Comparison of ENCODE assay signal across 10 cellular contexts in the genomic region with DNA sequence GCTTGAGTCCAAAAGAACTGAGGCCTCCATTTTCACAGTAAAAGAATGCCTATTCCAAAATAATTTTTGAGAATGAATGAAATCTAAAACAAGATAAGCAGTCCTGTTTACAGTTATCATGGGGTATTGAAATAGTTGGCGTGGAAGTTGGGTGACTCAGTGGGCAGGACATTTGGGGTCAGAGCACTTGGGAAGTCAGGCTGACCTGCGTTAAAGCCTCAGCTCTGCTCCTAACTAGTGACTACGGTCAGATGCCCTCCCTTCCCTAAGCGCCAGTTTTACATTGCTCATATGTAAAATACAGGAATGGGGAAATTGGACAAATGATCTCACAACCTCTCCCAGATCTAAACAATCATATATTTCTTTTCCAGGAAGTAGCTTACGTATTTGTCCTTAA. TPM values are rescaled to one million over a fixed set of nuclear protein-coding genes. Genes with fewer than 3 reads are reported as not detected.
DNase-seq lines count a peak whose midpoint lies in the region; ATAC-seq and TF ChIP-seq lines count a peak whose summit lies in the region.
"Had no signal": no experiment of that assay in that cellular context is flagged by ENCODE, and none has a peak within 500 bp of the region (broad histone marks: within the 10 kb centered on the region; RNA-seq: fewer than 3 reads in every experiment).

No MANE protein-coding gene starts in this region.

- H3K36me3 Mint-ChIP-seq in WTC11: no peaks in the 10 kb centered on the region

- H3K4me1 Mint-ChIP-seq in WTC11: peaks cover 68% of the 10 kb centered on the region

- no peak overlapping the region for H3K4me3 Mint-ChIP-seq in WTC11

- peak overlapping the region; percentile 62; the same call in 1 of the 2 replicates for H3K27ac Mint-ChIP-seq in WTC11

- no peak for TF ChIP-seq CTCF in HEK293 (tag by site-specific recombination; IDR thresholded peaks at IDR 0.05)
- no peak for TF ChIP-seq CTCF in WTC11 (IDR thresholded peaks at IDR 0.05)

- H3K4me3 ChIP-seq in HEK293 (ENCODE audit: low read depth, low read length) (no peak overlapping the region), skeletal muscle satellite cell (ENCODE audit: low read length) (no peak overlapping the region)

- H3K4me2 ChIP-seq in skeletal muscle satellite cell (ENCODE audit: low read length): peak overlapping the region; percentile 37

- DNase-seq in WTC11 (ENCODE audit: low spot score) (no peak), left cardiac atrium (peak; percentile 39), NCI-H345 treated with DMSO at 0.1 percent for 48 hours (lab: John Stamatoyannopoulos, UW; ENCODE audit: unreplicated experiment) (no peak), middle frontal gyrus (ENCODE audit: extremely low spot score, low spot score) (no peak)
- DNase-seq in stimulated activated naive CD4-positive, alpha-beta T cell treated with Interleukin-2 at 50 U/mL for 16 hours (lab: John Stamatoyannopoulos, UW): no peak
- no peak for DNase-seq in stimulated activated CD4-positive, alpha-beta T cell treated with anti-CD3 and anti-CD28 coated beads, Interleukin-4, amount 100 ng/mL, for 1 hour
- DNase-seq: DMS 273 treated with DMSO at 0.1 percent for 48 hours, SHP77 had no signal

- H3K36me3 ChIP-seq in HEK293 (ENCODE audit: control insufficient read depth in 2 of 2, insufficient read depth in 1 of 2, low read length in 2 of 2) (no peaks in the 10 kb centered on the region), skeletal muscle satellite cell (ENCODE audit: insufficient read depth, low read length) (no peaks in the 10 kb centered on the region)

- H3K9me3 ChIP-seq in HEK293 (ENCODE audit: control insufficient read depth, insufficient read depth, low read depth, low read length): no peaks in the 10 kb centered on the region
- H3K9me3 ChIP-seq in skeletal muscle satellite cell (replicated peaks; ENCODE audit: low read length): no peaks in the 10 kb centered on the region

- intact Hi-C loops in left cardiac atrium (cut with DNase I): loop anchor here (1.0 to 5.0 kb wide), 2 partner anchors 78 to 80 kb away; no protein-coding TSS in a partner anchor

- H3K9ac ChIP-seq in skeletal muscle satellite cell (ENCODE audit: low read depth, low read length): peak overlapping the region; percentile 12

- peaks cover 18% of the 10 kb centered on the region for H3K4me1 ChIP-seq in HEK293 (ENCODE audit: control insufficient read depth, insufficient read depth, low read length)
- peaks cover 33% of the 10 kb centered on the region for H3K4me1 ChIP-seq in skeletal muscle satellite cell (ENCODE audit: control insufficient read depth, insufficient read depth, low read length)

- ATAC-seq in WTC11 (no peak), left cardiac atrium (peak in 1 of 2 donors; percentile 10)

- CTCF ChIA-PET in HEK293 (lab: Yijun Ruan, JAX): interaction anchor here (0.6 to 2.5 kb wide), 19 partner anchors 9 to 894 kb away, joined by 3 to 20 read pairs (median 4); no protein-coding TSS in a partner anchor
- CTCF ChIA-PET in WTC11 (lab: Charles Lee): interaction anchor here (1.1 to 2.4 kb wide), 3 partner anchors 77 to 457 kb away, joined by 3 to 14 read pairs (median 5); no protein-coding TSS in a partner anchor

- peak overlapping the region; percentile 74 for H3K27ac ChIP-seq in HEK293 (ENCODE audit: extremely low read depth, low read depth, low read length)

- no peaks in the 10 kb centered on the region for H3K27me3 ChIP-seq in skeletal muscle satellite cell (ENCODE audit: control insufficient read depth, insufficient read depth, low read length)

- POLR2A ChIA-PET in HEK293 (lab: Yijun Ruan, JAX) (interaction anchor here (1.1 kb wide), 1 partner anchor 161 kb away, joined by 3 read pairs; the partner anchor contains the start of gene ATAD1), WTC11 (lab: Charles Lee) (interaction anchor here (0.7 kb wide), 1 partner anchor 173 kb away, joined by 3 read pairs; no protein-coding TSS in a partner anchor)

- no peaks in the 10 kb centered on the region for H3K9me3 Mint-ChIP-seq in WTC11

- no peaks in the 10 kb centered on the region for H3K27me3 Mint-ChIP-seq in WTC11 (ENCODE audit: low read depth)

TF ChIP-seq in HEK293, 187 proteins besides CTCF, POLR2A, EP300 and RAD21:
- TF ChIP-seq SP7 (tag by site-specific recombination; IDR thresholded peaks at IDR 0.05): no peak
- TF ChIP-seq HIC1 (tag by site-specific recombination; IDR thresholded peaks at IDR 0.05): no peak
- no peak for TF ChIP-seq ZNF513 (tag by site-specific recombination; IDR thresholded peaks at IDR 0.05)
- TF ChIP-seq HOXC10 (CRISPR knock-in tag; IDR thresholded peaks at IDR 0.05): no peak

TF ChIP-seq in WTC11, 78 proteins besides CTCF, POLR2A, EP300 and RAD21:
- TF ChIP-seq, protein P1, sequence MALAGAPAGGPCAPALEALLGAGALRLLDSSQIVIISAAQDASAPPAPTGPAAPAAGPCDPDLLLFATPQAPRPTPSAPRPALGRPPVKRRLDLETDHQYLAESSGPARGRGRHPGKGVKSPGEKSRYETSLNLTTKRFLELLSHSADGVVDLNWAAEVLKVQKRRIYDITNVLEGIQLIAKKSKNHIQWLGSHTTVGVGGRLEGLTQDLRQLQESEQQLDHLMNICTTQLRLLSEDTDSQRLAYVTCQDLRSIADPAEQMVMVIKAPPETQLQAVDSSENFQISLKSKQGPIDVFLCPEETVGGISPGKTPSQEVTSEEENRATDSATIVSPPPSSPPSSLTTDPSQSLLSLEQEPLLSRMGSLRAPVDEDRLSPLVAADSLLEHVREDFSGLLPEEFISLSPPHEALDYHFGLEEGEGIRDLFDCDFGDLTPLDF (CRISPR knock-in tag; IDR thresholded peaks at IDR 0.05): no peak
- TF ChIP-seq CREM (CRISPR knock-in tag; IDR thresholded peaks at IDR 0.05) (no peak), ZNF396 (CRISPR knock-in tag; IDR thresholded peaks at IDR 0.05; ENCODE audit: borderline replicate concordance) (no peak), ZBTB21 (CRISPR knock-in tag; IDR thresholded peaks at IDR 0.05; ENCODE audit: borderline replicate concordance) (no peak)

RNA-seq across cellular contexts. Expression of gene PAPSS2, which starts 2.3 kb away (rescaled TPM):
- total RNA-seq in WTC11 (2021) (22.1 to 30.4 TPM (median 29.7 TPM) in 3 replicates), left cardiac atrium (10 to 100 TPM; 14.7 to 24.0 TPM)
- 73.8 and 85.8 TPM in 2 replicates for total RNA-seq in skeletal muscle satellite cell (2012; rRNA removed)
